Comparison of ENCODE assay signal across 8 cellular contexts in genomic region chr12:121803861-121804416, GRCh38. TPM values are rescaled to one million over a fixed set of nuclear protein-coding genes. Genes with fewer than 3 reads are reported as not detected.
DNase-seq lines count a peak whose midpoint lies in the region; ATAC-seq, FAIRE-seq and TF ChIP-seq lines count a peak whose summit lies in the region.

SETD1B (plus strand) TSS chr12:121804009; CDS start chr12:121804738, 729 bp downstream.

- no peak for FAIRE-seq in bronchial epithelial cell (lab: Jason Lieb, UNC)

- no peak for TF ChIP-seq CTCF in SU-DHL-6 (IDR thresholded peaks at IDR 0.05; ENCODE audit: insufficient read depth, low read length, poor library complexity, severe bottlenecking)
- no peak for TF ChIP-seq CTCF in bronchial epithelial cell (IDR thresholded peaks at IDR 0.05; ENCODE audit: insufficient read depth, low read length, severe bottlenecking)

- peak within 1 kb of the TSS; percentile 97 for H3K4me2 ChIP-seq in SU-DHL-6 (ENCODE audit: low read depth, low read length, poor library complexity, severe bottlenecking)

- peak within 1 kb of the TSS; percentile 58 for H2AFZ ChIP-seq in SU-DHL-6 (ENCODE audit: low read depth, low read length, severe bottlenecking)

- H3K36me3 ChIP-seq in HUES6 (ENCODE audit: control insufficient read depth, insufficient read depth, low read length) (peaks cover 28% of the 10 kb centered on the region), SU-DHL-6 (ENCODE audit: low read length) (no peaks in the 10 kb centered on the region), bronchial epithelial cell (ENCODE audit: control insufficient read depth, insufficient read depth, low read length) (peaks cover 8% of the 10 kb centered on the region)

- H3K4me1 ChIP-seq in HUES6 (ENCODE audit: control insufficient read depth, insufficient read depth, low read length) = peaks cover 19% of the 10 kb centered on the region

- H4K20me1 ChIP-seq in SU-DHL-6 (ENCODE audit: low read depth, low read length) = no peaks in the 10 kb centered on the region

- DNase-seq in D341Med (ENCODE audit: low spot score) = peak; percentile 66
- DNase-seq in bronchial epithelial cell (ENCODE audit: low read depth) = no peak
- DNase-seq in islet precursor cell = peak; percentile 86
- no peak for DNase-seq in GM19240 (ENCODE audit: insufficient read length, low spot score)

- H3K9me2 ChIP-seq in SU-DHL-6 (replicated peaks; ENCODE audit: insufficient read depth, low read length) = no peaks in the 10 kb centered on the region

- H3K9me3 ChIP-seq in HUES6 (ENCODE audit: control insufficient read depth, insufficient read depth, low read depth, low read length) = no peaks in the 10 kb centered on the region
- H3K9me3 ChIP-seq in SU-DHL-6 (ENCODE audit: insufficient read depth, low read length) = no peaks in the 10 kb centered on the region

- no peak for ATAC-seq in GM19455 (IDR thresholded peaks at IDR 0.05; ENCODE audit: unreplicated experiment)

- H3K27me3 ChIP-seq in HUES6 (ENCODE audit: control insufficient read depth, insufficient read depth, low read length) = no peaks in the 10 kb centered on the region
- H3K27me3 ChIP-seq in SU-DHL-6 (ENCODE audit: low read length) = no peaks in the 10 kb centered on the region
- no peaks in the 10 kb centered on the region for H3K27me3 ChIP-seq in bronchial epithelial cell (ENCODE audit: control insufficient read depth, insufficient read depth, low read length)

- H3K27ac ChIP-seq in HUES6 (ENCODE audit: low read depth, low read length) (peak within 1 kb of the TSS; percentile 100), SU-DHL-6 (ENCODE audit: low read depth, low read length) (peak within 1 kb of the TSS; percentile 97), skin epidermis (peak within 1 kb of the TSS; percentile 75 to 100 (median 100))

- H3F3A ChIP-seq in SU-DHL-6 (ENCODE audit: insufficient read depth) = peaks cover 32% of the 10 kb centered on the region

- H3K9ac ChIP-seq in HUES6 (ENCODE audit: low read length) = peak within 1 kb of the TSS; percentile 100
- H3K9ac ChIP-seq in SU-DHL-6 (ENCODE audit: low read length) = peak within 1 kb of the TSS; percentile 77

- H3K4me3 ChIP-seq in HUES6 (ENCODE audit: low read depth, low read length) (peak within 1 kb of the TSS; percentile 74), SU-DHL-6 (ENCODE audit: insufficient read depth, low read length, poor library complexity, severe bottlenecking) (peak within 1 kb of the TSS; percentile 63), bronchial epithelial cell (ENCODE audit: low read depth, low read length) (peak within 1 kb of the TSS; percentile 68), skin epidermis (peak within 1 kb of the TSS; percentile 58 to 91 (median 69))

- H3K79me2 ChIP-seq in SU-DHL-6 (ENCODE audit: insufficient read depth, low read length) = peaks cover 42% of the 10 kb centered on the region

RNA-seq across cellular contexts. Expression of gene SETD1B, which starts in this region (rescaled TPM):
- total RNA-seq in bronchial epithelial cell = 1.8 and 2.2 TPM in 2 replicates

Comparison
In these comparisons a context has a peak if more than half of its experiments do, and no peak if none do; other contexts are left out.
1. DNase-seq: peak in D341Med (single experiment) and islet precursor cell (single experiment); none in bronchial epithelial cell (single experiment) and GM19240 (single experiment).
2. Peak in every context shown above with its lines, with median percentiles within 50 percentile points of each other: H3K27ac ChIP-seq and H3K4me3 ChIP-seq.